ENCODE assay signal across 11 cellular contexts in genomic region chr3:186060222-186060621, GRCh38. TPM values are rescaled to one million over a fixed set of nuclear protein-coding genes. Genes with fewer than 3 reads are reported as not detected.
DNase-seq lines count a peak whose midpoint lies in the region; ATAC-seq lines count a peak whose summit lies in the region.
"Had no signal": no experiment of that assay in that cellular context is flagged by ENCODE, and none has a peak within 500 bp of the region (broad histone marks: within the 10 kb centered on the region; RNA-seq: fewer than 3 reads in every experiment).

No MANE protein-coding gene starts in this region.

- no peaks in the 10 kb centered on the region for H3K9me3 ChIP-seq in GM23248 (ENCODE audit: low read depth)
- H3K9me3 ChIP-seq: A549 had no signal

- POLR2A ChIA-PET in naive thymus-derived CD8-positive, alpha-beta T cell (lab: Charles Lee) = no interaction called here

- H4K20me1 ChIP-seq in GM23248 (ENCODE audit: insufficient read depth) = no peaks in the 10 kb centered on the region

- ATAC-seq in activated CD4-positive, CD25-positive, alpha-beta regulatory T cell treated with anti-CD3 and anti-CD28 coated beads, Interleukin-2, amount 50 U/mL, for 24 hours = peak; percentile 63 to 86
- peak; percentile 80 for ATAC-seq in GM21515 (IDR thresholded peaks at IDR 0.05; ENCODE audit: unreplicated experiment)
- peak; percentile 85 for ATAC-seq in HG03457 (IDR thresholded peaks at IDR 0.05; ENCODE audit: unreplicated experiment)
- peak; percentile 23 to 64 for ATAC-seq in naive thymus-derived CD8-positive, alpha-beta T cell
- ATAC-seq: A549 had no signal

- peaks cover 11 to 16% (median 13%) of the 10 kb centered on the region in 4 donors for H3K4me1 Mint-ChIP-seq in naive thymus-derived CD8-positive, alpha-beta T cell

- no peaks in the 10 kb centered on the region for H3K9me3 Mint-ChIP-seq in naive thymus-derived CD8-positive, alpha-beta T cell

- H3K36me3 ChIP-seq in GM23248 (ENCODE audit: low read depth) = peaks cover 55% of the 10 kb centered on the region

- WGBS in GM23248 (ENCODE audit: low coverage in 1 of 2, low lambda C conversion rate in 2 of 2, missing lambda C conversion rate in 2 of 2), 2 experiments = 84 to 86% methylated on average over 3 of the region's 3 CpGs

- no peak overlapping the region for H3K27ac ChIP-seq in GM23248
- H3K27ac ChIP-seq: A549 had no signal

- no peaks in the 10 kb centered on the region for H3K9me2 ChIP-seq in GM23248 (ENCODE audit: insufficient read depth)

- H3K9ac ChIP-seq in GM23248 = no peak overlapping the region

- no peak overlapping the region for H3K4me3 ChIP-seq in GM23248
- H3K4me3 ChIP-seq: A549 had no signal

- in situ Hi-C loops in GM23248 (cut with MboI) = no loop called here

- peaks cover 7% of the 10 kb centered on the region; the same call in 1 of the 2 replicates for H3K4me1 ChIP-seq in GM23248 (ENCODE audit: insufficient read depth)
- H3K4me1 ChIP-seq: A549 had no signal

- H3K4me2 ChIP-seq in GM23248 (ENCODE audit: unreplicated experiment) = no peak overlapping the region
- H3K4me2 ChIP-seq: A549 had no signal

- no peaks in the 10 kb centered on the region for H3K79me2 ChIP-seq in GM23248 (ENCODE audit: insufficient read depth)

- peak overlapping the region in 1 of 10 donors; percentile 19 for H3K4me3 Mint-ChIP-seq in naive thymus-derived CD8-positive, alpha-beta T cell

- no peaks in the 10 kb centered on the region for H3K27me3 ChIP-seq in GM23248 (replicated peaks; ENCODE audit: insufficient read depth)

- H2AFZ ChIP-seq in GM23248 = no peak overlapping the region

- DNase-seq in activated CD4-positive, CD25-positive, alpha-beta regulatory T cell (lab: John Stamatoyannopoulos, UW) = no peak
- DNase-seq in naive thymus-derived CD8-positive, alpha-beta T cell = peak in 2 of 10 donors; percentile 11 to 15
- no peak for DNase-seq in kidney tubule cell (ENCODE audit: low spot score)
- no peak for DNase-seq in GM23248
- DNase-seq in ureter (ENCODE audit: low spot score) = no peak
- DNase-seq: activated gamma-delta T cell treated with Interleukin-2 at 50 U/mL for 16 hours, NCI-H2029 treated with DMSO at 0.1 percent for 48 hours had no signal

- H3F3A ChIP-seq in GM23248 (ENCODE audit: insufficient read depth) = peaks cover 9% of the 10 kb centered on the region

- H3K27me3 Mint-ChIP-seq in naive thymus-derived CD8-positive, alpha-beta T cell = peaks cover 5 to 47% (median 11%) of the 10 kb centered on the region in 5 donors

- no peak overlapping the region for H3K27ac Mint-ChIP-seq in naive thymus-derived CD8-positive, alpha-beta T cell

- H3K36me3 Mint-ChIP-seq in naive thymus-derived CD8-positive, alpha-beta T cell = no peaks in the 10 kb centered on the region

RNA-seq across cellular contexts. Expression of gene ETV5, which starts 48.7 kb away (rescaled TPM):
- total RNA-seq in naive thymus-derived CD8-positive, alpha-beta T cell = under 1 TPM; 0.08 to 0.36 TPM
- polyA plus RNA-seq in naive thymus-derived CD8-positive, alpha-beta T cell = under 1 TPM in 1 of 3 donors, not detected in 2; 0.10 TPM
- total RNA-seq in GM23248 (2014; rRNA removed; shearing (Covaris generic)) = 35.9 and 44.0 TPM in 2 replicates
- polyA plus RNA-seq in GM23248 (2016; fragmentation: Nextera tagmentation; extraction: Ambion mirVana) = 44.6 and 47.5 TPM in 2 replicates
- total RNA-seq in ureter = 10.0 TPM
